In the genomic region with DNA sequence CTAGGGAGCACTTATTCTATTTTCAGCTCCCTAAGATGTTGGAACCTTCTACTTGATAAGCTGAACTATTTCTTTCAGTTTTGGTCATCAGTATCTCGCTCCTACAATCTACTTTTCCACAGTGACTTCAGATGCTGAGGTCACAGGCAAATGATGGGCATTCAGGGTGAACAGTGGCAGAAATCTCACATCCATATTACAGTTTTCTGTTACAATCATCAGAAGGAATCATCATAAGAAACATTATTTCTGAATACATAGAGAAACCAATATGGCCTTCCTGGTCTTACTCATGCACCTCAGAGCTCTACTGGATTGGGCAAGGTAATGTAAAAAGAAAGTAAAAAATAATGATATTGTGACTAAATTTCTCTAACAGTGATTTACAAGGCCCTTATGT, we compare ENCODE assay signal across 18 cellular contexts. TPM values are rescaled to one million over a fixed set of nuclear protein-coding genes. Genes with fewer than 3 reads are reported as not detected.
DNase-seq lines count a peak whose midpoint lies in the region; ATAC-seq lines count a peak whose summit lies in the region.
"Had no signal": no experiment of that assay in that cellular context is flagged by ENCODE, and none has a peak within 500 bp of the region (broad histone marks: within the 10 kb centered on the region; RNA-seq: fewer than 3 reads in every experiment).

No MANE protein-coding gene starts in this region.

- H3K9me3 Mint-ChIP-seq in activated T-cell treated with anti-CD3 and anti-CD28 coated beads, Interleukin-2, amount 50 U/mL, for 4 hours: no peaks in the 10 kb centered on the region
- H3K9me3 Mint-ChIP-seq: naive B cell had no signal

- H3K4me3 Mint-ChIP-seq in activated T-cell treated with anti-CD3 and anti-CD28 coated beads, Interleukin-2, amount 50 U/mL, for 4 hours: no peak overlapping the region
- H3K4me3 Mint-ChIP-seq: naive B cell had no signal

- ATAC-seq in GM18508 (IDR thresholded peaks at IDR 0.05; ENCODE audit: insufficient read depth, unreplicated experiment): peak; percentile 57
- peak; percentile 66 for ATAC-seq in GM19455 (IDR thresholded peaks at IDR 0.05; ENCODE audit: unreplicated experiment)
- ATAC-seq in HG02840 (IDR thresholded peaks at IDR 0.05; ENCODE audit: low FRiP score, unreplicated experiment): peak; percentile 81
- peak; percentile 80 for ATAC-seq in HG03520 (IDR thresholded peaks at IDR 0.05; ENCODE audit: unreplicated experiment)
- ATAC-seq in activated T-cell treated with anti-CD3 and anti-CD28 coated beads, Interleukin-2, amount 50 U/mL, for 4 hours: no peak
- no peak for ATAC-seq in GM21737 (IDR thresholded peaks at IDR 0.05; ENCODE audit: unreplicated experiment)
- ATAC-seq: body of pancreas had no signal

- DNase-seq in activated T-cell treated with anti-CD3 and anti-CD28 coated beads, Interleukin-2, amount 50 U/mL, for 4 hours: no peak
- no peak for DNase-seq in NCI-H2227 treated with DMSO at 0.1 percent for 48 hours (lab: John Stamatoyannopoulos, UW)
- no peak for DNase-seq in NOMO-1 treated with dmso at 0.1 percent for 144 hours (lab: John Stamatoyannopoulos, UW; ENCODE audit: unreplicated experiment)
- DNase-seq: activated naive CD4-positive, alpha-beta T cell; body of pancreas; Calu3; MV-4-11; naive B cell; NCI-H2171; SK-N-SH; thyroid gland had no signal

- H3K4me1 Mint-ChIP-seq in activated T-cell treated with anti-CD3 and anti-CD28 coated beads, Interleukin-2, amount 50 U/mL, for 4 hours (ENCODE audit: low read depth): no peaks in the 10 kb centered on the region
- H3K4me1 Mint-ChIP-seq: naive B cell had no signal

- no peaks in the 10 kb centered on the region for H3K27me3 Mint-ChIP-seq in activated T-cell treated with anti-CD3 and anti-CD28 coated beads, Interleukin-2, amount 50 U/mL, for 4 hours (ENCODE audit: low read depth)
- H3K27me3 Mint-ChIP-seq: naive B cell had no signal

- no peaks in the 10 kb centered on the region for H3K36me3 Mint-ChIP-seq in activated T-cell treated with anti-CD3 and anti-CD28 coated beads, Interleukin-2, amount 50 U/mL, for 4 hours (ENCODE audit: insufficient read depth)
- H3K36me3 Mint-ChIP-seq: naive B cell had no signal

RNA-seq across cellular contexts. Expression of a gene that starts 39.4 kb away (rescaled TPM):
- total RNA-seq in activated T-cell treated with anti-CD3 and anti-CD28 coated beads, Interleukin-2, amount 50 U/mL, for 4 hours: not detected
- total RNA-seq: body of pancreas, Calu3, liver, OCI-LY7 had no signal

Comparison
In these comparisons a context has a peak if more than half of its experiments do, and no peak if none do; other contexts are left out.
1. ATAC-seq: peak in GM18508 (single experiment), GM19455 (single experiment), HG02840 (single experiment) and HG03520 (single experiment); none in activated T-cell treated with anti-CD3 and anti-CD28 coated beads, Interleukin-2, amount 50 U/mL, for 4 hours (0 of 2) and GM21737 (single experiment).